Comparison of ENCODE assay signal across 2 cellular contexts in genomic region chr7:155714702-155715101, GRCh38.
TF ChIP-seq lines count a peak whose summit lies in the region.

No MANE protein-coding gene starts in this region.

TF ChIP-seq in WTC11, 78 proteins besides CTCF, POLR2A, EP300 and RAD21 (continued from another document):
- no peak for TF ChIP-seq ZBTB43 (CRISPR knock-in tag; IDR thresholded peaks at IDR 0.05)

TF ChIP-seq in HepG2, 621 proteins besides CTCF, POLR2A, EP300 and RAD21 (continued from another document):
- TF ChIP-seq ZNF609 (CRISPR knock-in tag; IDR thresholded peaks at IDR 0.05; ENCODE audit: borderline replicate concordance) (no peak), ZNF740 (CRISPR knock-in tag; IDR thresholded peaks at IDR 0.05) (no peak), TRIM22 (IDR thresholded peaks at IDR 0.05) (no peak), NCOA2 (CRISPR knock-in tag; IDR thresholded peaks at IDR 0.05) (no peak)
